ENCODE assay signal across 10 cellular contexts in the genomic region with DNA sequence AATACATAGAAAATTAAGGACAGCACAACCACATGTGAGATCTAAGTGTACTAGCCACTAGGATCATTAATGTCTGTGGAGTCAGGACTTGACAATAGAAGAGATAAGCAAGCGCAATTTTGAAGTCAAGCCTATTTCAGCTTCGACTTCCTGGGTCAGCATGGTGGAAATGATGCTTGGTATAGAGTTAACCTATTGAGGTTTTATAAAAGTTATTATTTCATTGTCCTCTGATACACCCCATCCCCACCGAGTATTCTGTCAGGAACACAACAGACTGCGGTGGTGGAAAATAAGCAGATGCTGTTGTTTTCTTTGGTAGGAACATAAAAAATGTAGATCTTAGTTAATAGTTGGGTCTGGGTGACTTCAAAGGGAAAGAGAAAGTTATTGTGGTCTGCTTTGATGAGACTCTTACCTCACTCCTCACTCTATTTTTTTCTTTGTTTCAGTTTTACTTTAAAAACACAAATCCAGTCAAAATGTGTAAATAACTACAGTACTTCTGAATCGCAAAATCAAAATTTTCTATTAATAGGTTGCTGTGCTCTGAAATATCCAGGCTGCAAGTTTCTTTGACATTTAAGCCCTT.
A peak's percentile ranks its signal among the peaks of the same experiment; 100 is the strongest.
DNase-seq lines count a peak whose midpoint lies in the region; ATAC-seq and TF ChIP-seq lines count a peak whose summit lies in the region.
"Had no signal": no experiment of that assay in that cellular context is flagged by ENCODE, and none has a peak within 500 bp of the region (broad histone marks: within the 10 kb centered on the region; RNA-seq: fewer than 3 reads in every experiment).

No MANE protein-coding gene starts in this region.

- no peak overlapping the region for H3K4me3 Mint-ChIP-seq in activated naive CD8-positive, alpha-beta T cell treated with anti-CD3 and anti-CD28 coated beads, Interleukin-2, amount 50 U/mL, for 24 hours

- no peaks in the 10 kb centered on the region for H3K27me3 ChIP-seq in lower lobe of right lung (ENCODE audit: low read depth)

- TF ChIP-seq CTCF in lower lobe of right lung (IDR thresholded peaks at IDR 0.05) = no peak

- DNase-seq in activated naive CD8-positive, alpha-beta T cell treated with anti-CD3 and anti-CD28 coated beads, Interleukin-2, amount 50 U/mL, for 24 hours = no peak
- DNase-seq in substantia nigra (lab: John Stamatoyannopoulos, UW) = no peak
- no peak for DNase-seq in NK-92 (lab: John Stamatoyannopoulos, UW; ENCODE audit: unreplicated experiment)
- DNase-seq in lower lobe of right lung = no peak
- DNase-seq in DMS153 (lab: John Stamatoyannopoulos, UW) = no peak
- DNase-seq: NCI-H748 treated with DMSO at 0.1 percent for 48 hours; stimulated activated naive CD4-positive, alpha-beta T cell treated with Interleukin-2 at 50 U/mL for 16 hours had no signal

- H3K36me3 ChIP-seq in lower lobe of right lung = no peaks in the 10 kb centered on the region

- H3K4me1 Mint-ChIP-seq in activated naive CD8-positive, alpha-beta T cell treated with anti-CD3 and anti-CD28 coated beads, Interleukin-2, amount 50 U/mL, for 24 hours = peaks cover 9% of the 10 kb centered on the region

- H3K4me3 ChIP-seq in lower lobe of right lung = no peak overlapping the region

- H3K4me1 ChIP-seq in lower lobe of right lung = peaks cover 4% of the 10 kb centered on the region

- H3K27me3 Mint-ChIP-seq in activated naive CD8-positive, alpha-beta T cell treated with anti-CD3 and anti-CD28 coated beads, Interleukin-2, amount 50 U/mL, for 24 hours = no peaks in the 10 kb centered on the region

- H3K27ac Mint-ChIP-seq in activated naive CD8-positive, alpha-beta T cell treated with anti-CD3 and anti-CD28 coated beads, Interleukin-2, amount 50 U/mL, for 24 hours = peak overlapping the region; percentile 29

- no peaks in the 10 kb centered on the region for H3K9me3 ChIP-seq in lower lobe of right lung

- H3K9me3 Mint-ChIP-seq in activated naive CD8-positive, alpha-beta T cell treated with anti-CD3 and anti-CD28 coated beads, Interleukin-2, amount 50 U/mL, for 24 hours = no peaks in the 10 kb centered on the region

- no peaks in the 10 kb centered on the region for H3K36me3 Mint-ChIP-seq in activated naive CD8-positive, alpha-beta T cell treated with anti-CD3 and anti-CD28 coated beads, Interleukin-2, amount 50 U/mL, for 24 hours (ENCODE audit: low read depth)

- intact Hi-C loops in lower lobe of right lung (cut with DNase I) = no loop called here

- H3K27ac ChIP-seq in substantia nigra (ENCODE audit: low read depth, low read length, poor library complexity, severe bottlenecking) (no peak overlapping the region), lower lobe of right lung (no peak overlapping the region)

- ATAC-seq in GM18858 (IDR thresholded peaks at IDR 0.05; ENCODE audit: unreplicated experiment) = peak; percentile 98
- peak; percentile 90 for ATAC-seq in GM21381 (IDR thresholded peaks at IDR 0.05; ENCODE audit: unreplicated experiment)
- ATAC-seq in HG03097 (IDR thresholded peaks at IDR 0.05; ENCODE audit: low FRiP score, unreplicated experiment) = peak; percentile 96
- no peak for ATAC-seq in activated naive CD8-positive, alpha-beta T cell treated with anti-CD3 and anti-CD28 coated beads, Interleukin-2, amount 50 U/mL, for 24 hours
- no peak for ATAC-seq in lower lobe of right lung

Comparison
In these comparisons a context has a peak if more than half of its experiments do, and no peak if none do; other contexts are left out.
1. ATAC-seq: peak in GM18858 (single experiment), GM21381 (single experiment) and HG03097 (single experiment); none in activated naive CD8-positive, alpha-beta T cell treated with anti-CD3 and anti-CD28 coated beads, Interleukin-2, amount 50 U/mL, for 24 hours (single experiment) and lower lobe of right lung (0 of 2).